ENCODE assay signal across 30 cellular contexts in the genomic region with DNA sequence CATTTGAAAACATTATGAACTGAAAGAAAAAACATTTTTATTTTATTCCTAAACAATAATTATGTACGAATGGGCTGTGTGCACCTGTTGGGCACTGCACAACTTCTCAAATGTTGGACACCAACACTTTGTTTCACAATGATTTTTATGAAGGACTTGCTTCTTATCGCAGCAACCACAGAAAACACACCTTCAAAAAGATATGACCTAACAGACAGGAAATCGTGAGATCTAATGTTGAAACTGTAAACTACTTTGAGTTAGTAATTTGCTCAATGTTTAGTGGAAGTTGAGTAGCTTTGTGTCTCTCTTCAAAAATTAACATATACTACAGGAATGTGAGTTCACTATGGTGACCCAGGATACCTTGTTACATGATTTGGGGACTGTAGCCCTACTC.
"Had no signal": no experiment of that assay in that cellular context is flagged by ENCODE, and none has a peak within 500 bp of the region (broad histone marks: within the 10 kb centered on the region; RNA-seq: fewer than 3 reads in every experiment).

No MANE protein-coding gene starts in this region.

- H3K9me3 ChIP-seq: MG63 had no signal

- H3K36me3 ChIP-seq: MG63 had no signal

- DNase-seq: Kasumi-1, MG63, MM.1S, MV-4-11, NCI-H1048, NCI-H1092, NCI-H1092 treated with DMSO at 0.1 percent for 48 hours, NCI-H1105, NCI-H1105 treated with DMSO at 0.1 percent for 48 hours, NCI-H1417, NCI-H1417 treated with DMSO at 0.1 percent for 48 hours, NCI-H1436, NCI-H1436 treated with DMSO at 0.1 percent for 48 hours, NCI-H146, NCI-H1694, NCI-H1694 treated with DMSO at 0.1 percent for 48 hours, NCI-H187, NCI-H187 treated with DMSO at 0.1 percent for 48 hours, NCI-H1930, NCI-H2029, NCI-H2029 treated with DMSO at 0.1 percent for 48 hours, NCI-H2081, NCI-H2081 treated with DMSO at 0.1 percent for 48 hours, NCI-H2107, NCI-H2227 treated with DMSO at 0.1 percent for 48 hours, NCI-H226, NCI-H345, NCI-H446 treated with DMSO at 0.1 percent for 48 hours, NCI-H524 treated with DMSO at 0.1 percent for 48 hours, NCI-H526 had no signal

- H3K4me3 ChIP-seq: MG63 had no signal

- H3K27me3 ChIP-seq: MG63 had no signal
